8 cellular contexts compared by ENCODE assay signal in the genomic region with DNA sequence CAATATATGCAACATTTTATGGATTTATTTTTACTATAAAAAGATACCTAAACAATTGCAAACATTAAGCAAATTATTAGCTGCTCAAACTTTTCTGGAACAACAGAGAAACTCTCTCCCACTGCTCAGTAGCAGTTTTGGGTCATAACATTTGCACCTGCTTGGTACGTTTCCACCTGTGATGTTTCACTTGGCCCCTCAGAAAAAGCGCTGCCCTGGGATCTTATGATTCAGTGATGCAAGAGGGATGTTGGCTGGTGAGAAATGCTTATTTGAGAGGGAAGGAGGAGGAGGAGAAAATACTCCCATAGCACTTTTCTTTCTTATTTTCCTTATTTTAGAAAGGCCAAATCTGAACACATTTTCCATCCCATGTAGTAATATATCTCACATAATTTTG. TPM values are rescaled to one million over a fixed set of nuclear protein-coding genes. Genes with fewer than 3 reads are reported as not detected.
DNase-seq lines count a peak whose midpoint lies in the region; ATAC-seq, FAIRE-seq and TF ChIP-seq lines count a peak whose summit lies in the region.

No MANE protein-coding gene starts in this region.

- H3K27me3 Mint-ChIP-seq in H9 (ENCODE audit: low read depth) (no peaks in the 10 kb centered on the region), WTC11 (ENCODE audit: low read depth) (no peaks in the 10 kb centered on the region)

- no peak overlapping the region for H3K56ac ChIP-seq in H9 (ENCODE audit: insufficient read length, low read depth, low read length)

- no peak for TF ChIP-seq POLR2A in H54 (IDR thresholded peaks at IDR 0.05; ENCODE audit: low read depth, low read length)

- no peak overlapping the region for H2BK15ac ChIP-seq in H9 (ENCODE audit: low read depth, low read length)

- H2AFZ ChIP-seq in H9 (ENCODE audit: low read length) = no peak overlapping the region

- no peak overlapping the region for H2BK120ac ChIP-seq in H9 (ENCODE audit: low read depth, low read length, poor library complexity, severe bottlenecking)

- DNase-seq in H9 (no peak), WTC11 (ENCODE audit: low spot score) (no peak), COR-L47 (lab: John Stamatoyannopoulos, UW) (no peak), HuH-7 (ENCODE audit: low spot score) (no peak), H54 (ENCODE audit: insufficient read length, low spot score) (no peak)

- peak overlapping the region; percentile 75 to 80; a peak in 4 of 5 replicates for H3K4me3 Mint-ChIP-seq in H9
- H3K4me3 Mint-ChIP-seq in WTC11 = peak overlapping the region; percentile 84

- no peak overlapping the region for H3K9ac ChIP-seq in H9 (ENCODE audit: extremely low read depth, insufficient read length, low read length)
- H3K9ac ChIP-seq in skeletal muscle satellite cell (ENCODE audit: low read depth, low read length) = peak overlapping the region; percentile 86

- no peak overlapping the region for H3K27ac ChIP-seq in H9 (ENCODE audit: insufficient read length, low read depth, low read length)

- H3K79me2 ChIP-seq in H9 (ENCODE audit: insufficient read depth, low read length) = peaks cover 3% of the 10 kb centered on the region; the same call in 1 of the 2 replicates

- H2AK5ac ChIP-seq in H9 (ENCODE audit: insufficient read length, low read length) = no peak overlapping the region

- H2BK12ac ChIP-seq in H9 (ENCODE audit: insufficient read length, low read depth, low read length) = no peak overlapping the region

- peaks cover 40% of the 10 kb centered on the region for H3K36me3 ChIP-seq in skeletal muscle satellite cell (ENCODE audit: insufficient read depth, low read length)

- H3K18ac ChIP-seq in H9 (ENCODE audit: insufficient read length, low read depth, low read length) = no peak overlapping the region

- no peaks in the 10 kb centered on the region for H3K27me3 ChIP-seq in H9 (ENCODE audit: insufficient read depth, low read length)
- no peaks in the 10 kb centered on the region for H3K27me3 ChIP-seq in skeletal muscle satellite cell (ENCODE audit: control insufficient read depth, insufficient read depth, low read length)

- H3K27ac Mint-ChIP-seq in H9 = peak overlapping the region in 2 of 3 experiments; percentile 96 to 98; a peak in 3 of 7 replicates
- H3K27ac Mint-ChIP-seq in WTC11 = peak overlapping the region; percentile 96

- peaks cover 13% of the 10 kb centered on the region for H3K23me2 ChIP-seq in H9 (ENCODE audit: insufficient read length, low read depth, low read length, poor library complexity, severe bottlenecking)

- CTCF ChIA-PET in WTC11 (lab: Charles Lee) = no interaction called here

- no peak overlapping the region for H3K23ac ChIP-seq in H9 (ENCODE audit: insufficient read length, low read depth, low read length)

- no peaks in the 10 kb centered on the region for H3K9me3 ChIP-seq in H9 (ENCODE audit: control insufficient read depth, low read depth, low read length)
- H3K9me3 ChIP-seq in skeletal muscle satellite cell (replicated peaks; ENCODE audit: low read length) = no peaks in the 10 kb centered on the region

- H3K4me1 ChIP-seq in H9 (ENCODE audit: insufficient read depth, low read length) = peaks cover 2% of the 10 kb centered on the region; the same call in 1 of the 2 replicates
- H3K4me1 ChIP-seq in skeletal muscle satellite cell (ENCODE audit: control insufficient read depth, insufficient read depth, low read length) = peaks cover 50% of the 10 kb centered on the region

- ATAC-seq in WTC11 (no peak), GM18858 (IDR thresholded peaks at IDR 0.05; ENCODE audit: unreplicated experiment) (no peak)

- no peak overlapping the region for H3T11ph ChIP-seq in H9 (ENCODE audit: low read length)

- no CpG with 5 or more reads among the region's 2 CpGs for WGBS in H9 (ENCODE audit: extremely low coverage, insufficient read length, low lambda C conversion rate)

- H3K4me1 Mint-ChIP-seq in H9 (peaks cover 37 to 45% of the 10 kb centered on the region in 2 experiments), WTC11 (peaks cover 55% of the 10 kb centered on the region)

- POLR2A ChIA-PET in WTC11 (lab: Charles Lee) = interaction anchor here (1.0 to 1.6 kb wide), 2 partner anchors 9 to 10 kb away, joined by 3 to 7 read pairs; a partner anchor contains a TSS

- no peak overlapping the region for H2BK5ac ChIP-seq in H9 (ENCODE audit: insufficient read length, low read length)

- H4K91ac ChIP-seq in H9 (ENCODE audit: insufficient read length, low read depth, low read length) = no peak overlapping the region

- H3K4me3 ChIP-seq in iPS-11a (ENCODE audit: low read depth, low read length) (peak overlapping the region; percentile 47), skeletal muscle satellite cell (ENCODE audit: low read length) (peak overlapping the region; percentile 73)

- no peaks in the 10 kb centered on the region for H3K9me3 Mint-ChIP-seq in H9
- peaks cover 7% of the 10 kb centered on the region for H3K9me3 Mint-ChIP-seq in WTC11

- no peak overlapping the region for H2BK20ac ChIP-seq in H9 (ENCODE audit: low read depth, low read length, poor library complexity, severe bottlenecking)

- no peak for FAIRE-seq in H54 (lab: Jason Lieb, UNC)

- no peaks in the 10 kb centered on the region for H3K79me1 ChIP-seq in H9 (ENCODE audit: insufficient read depth, low read depth, low read length, poor library complexity, severe bottlenecking)

- H3K4ac ChIP-seq in H9 (ENCODE audit: low read depth, low read length) = no peak overlapping the region

- H4K8ac ChIP-seq in H9 (replicated peaks; ENCODE audit: insufficient read length, low read depth, low read length) = no peak overlapping the region

- H3K36me3 Mint-ChIP-seq in H9 (ENCODE audit: insufficient read depth in 1 of 3, low read depth in 3 of 3) = peaks cover 18 to 29% (median 21%) of the 10 kb centered on the region in 3 experiments; a peak in 6 of 7 replicates
- H3K36me3 Mint-ChIP-seq in WTC11 = peaks cover 14% of the 10 kb centered on the region

- H4K20me1 ChIP-seq in H9 (ENCODE audit: control insufficient read depth, insufficient read depth, insufficient read length) = no peaks in the 10 kb centered on the region

- no peak overlapping the region for H3K14ac ChIP-seq in H9 (ENCODE audit: insufficient read depth, low read length)

- no peak overlapping the region for H4K5ac ChIP-seq in H9 (ENCODE audit: insufficient read length, low read depth, low read length)

- TF ChIP-seq CTCF in H9 (conservative IDR thresholded peaks at IDR 0.05) = no peak
- no peak for TF ChIP-seq CTCF in WTC11 (IDR thresholded peaks at IDR 0.05)

- H3K4me2 ChIP-seq in H9 (ENCODE audit: insufficient read depth, insufficient read length, low read length) (peak overlapping the region; percentile 45), skeletal muscle satellite cell (ENCODE audit: low read length) (peak overlapping the region; percentile 98)

TF ChIP-seq in WTC11, 78 proteins besides CTCF, POLR2A, EP300 and RAD21:
- TF ChIP-seq NR1H2 (CRISPR knock-in tag; IDR thresholded peaks at IDR 0.05) = no peak
- TF ChIP-seq, protein P1, sequence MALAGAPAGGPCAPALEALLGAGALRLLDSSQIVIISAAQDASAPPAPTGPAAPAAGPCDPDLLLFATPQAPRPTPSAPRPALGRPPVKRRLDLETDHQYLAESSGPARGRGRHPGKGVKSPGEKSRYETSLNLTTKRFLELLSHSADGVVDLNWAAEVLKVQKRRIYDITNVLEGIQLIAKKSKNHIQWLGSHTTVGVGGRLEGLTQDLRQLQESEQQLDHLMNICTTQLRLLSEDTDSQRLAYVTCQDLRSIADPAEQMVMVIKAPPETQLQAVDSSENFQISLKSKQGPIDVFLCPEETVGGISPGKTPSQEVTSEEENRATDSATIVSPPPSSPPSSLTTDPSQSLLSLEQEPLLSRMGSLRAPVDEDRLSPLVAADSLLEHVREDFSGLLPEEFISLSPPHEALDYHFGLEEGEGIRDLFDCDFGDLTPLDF (CRISPR knock-in tag; IDR thresholded peaks at IDR 0.05) = no peak
- TF ChIP-seq RORB (CRISPR knock-in tag; IDR thresholded peaks at IDR 0.05) = no peak
- no peak for TF ChIP-seq EMX1 (CRISPR knock-in tag; IDR thresholded peaks at IDR 0.05)
- TF ChIP-seq SP1 (CRISPR knock-in tag; conservative IDR thresholded peaks at IDR 0.05) = no peak
- TF ChIP-seq NFYB (CRISPR knock-in tag; conservative IDR thresholded peaks at IDR 0.05; ENCODE audit: low read depth) = no peak
- no peak for TF ChIP-seq JUN (CRISPR knock-in tag; IDR thresholded peaks at IDR 0.05)
- no peak for TF ChIP-seq ZNF232 (CRISPR knock-in tag; IDR thresholded peaks at IDR 0.05)
- TF ChIP-seq, protein P2, sequence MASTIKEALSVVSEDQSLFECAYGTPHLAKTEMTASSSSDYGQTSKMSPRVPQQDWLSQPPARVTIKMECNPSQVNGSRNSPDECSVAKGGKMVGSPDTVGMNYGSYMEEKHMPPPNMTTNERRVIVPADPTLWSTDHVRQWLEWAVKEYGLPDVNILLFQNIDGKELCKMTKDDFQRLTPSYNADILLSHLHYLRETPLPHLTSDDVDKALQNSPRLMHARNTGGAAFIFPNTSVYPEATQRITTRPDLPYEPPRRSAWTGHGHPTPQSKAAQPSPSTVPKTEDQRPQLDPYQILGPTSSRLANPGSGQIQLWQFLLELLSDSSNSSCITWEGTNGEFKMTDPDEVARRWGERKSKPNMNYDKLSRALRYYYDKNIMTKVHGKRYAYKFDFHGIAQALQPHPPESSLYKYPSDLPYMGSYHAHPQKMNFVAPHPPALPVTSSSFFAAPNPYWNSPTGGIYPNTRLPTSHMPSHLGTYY (CRISPR knock-in tag; IDR thresholded peaks at IDR 0.05) = no peak
- TF ChIP-seq ZNF317 (CRISPR knock-in tag; IDR thresholded peaks at IDR 0.05; ENCODE audit: borderline replicate concordance, low read depth) = no peak
- TF ChIP-seq ZNF671 (CRISPR knock-in tag; IDR thresholded peaks at IDR 0.05) = no peak

RNA-seq across cellular contexts. Expression of a gene that starts 9.2 kb away (rescaled TPM):
- total RNA-seq in H9 (2021) (15.0 and 16.3 TPM in 2 replicates), WTC11 (2021) (18.2 to 22.9 TPM (median 18.6 TPM) in 3 replicates)
- 35.8 and 38.5 TPM in 2 replicates for total RNA-seq in skeletal muscle satellite cell (2012; rRNA removed)

RNA-seq across cellular contexts. Expression of a gene that starts 45.4 kb away (rescaled TPM):
- total RNA-seq in H9 (2021) (23.0 and 24.9 TPM in 2 replicates), WTC11 (2021) (20.5 to 26.8 TPM (median 25.7 TPM) in 3 replicates)
- 18.3 and 19.2 TPM in 2 replicates for total RNA-seq in skeletal muscle satellite cell (2012; rRNA removed)
